Comparison of ENCODE assay signal across 8 cellular contexts in genomic region chr12:118015944-118016343, GRCh38. TPM values are rescaled to one million over a fixed set of nuclear protein-coding genes. Genes with fewer than 3 reads are reported as not detected.
DNase-seq lines count a peak whose midpoint lies in the region; ATAC-seq, FAIRE-seq and TF ChIP-seq lines count a peak whose summit lies in the region.

No MANE protein-coding gene starts in this region.

- no peak overlapping the region for H2BK120ac ChIP-seq in mesendoderm (ENCODE audit: low read depth, low read length)

- peak overlapping the region; percentile 57 for H3K4me3 ChIP-seq in K562
- H3K4me3 ChIP-seq in urinary bladder (ENCODE audit: low read depth, low read length), result peak overlapping the region; percentile 87
- no peak overlapping the region for H3K4me3 ChIP-seq in mesendoderm (ENCODE audit: low read length)

- 20% methylated on average over 9 of the region's 9 CpGs for WGBS in K562 (ENCODE audit: insufficient coverage, low coverage, missing lambda C conversion rate)
- WGBS in urinary bladder, result 31% methylated on average over 9 of the region's 9 CpGs
- WGBS in mesendoderm (ENCODE audit: extremely low coverage, insufficient coverage, low lambda C conversion rate), result no CpG with 5 or more reads among the region's 9 CpGs

- no peaks in the 10 kb centered on the region for H3K9me3 ChIP-seq in K562 (replicated peaks; ENCODE audit: control insufficient read depth, insufficient read depth, low read depth, low read length)

- BruUV-seq in K562 (replicated peaks; lab: Mats Ljungman, UMichigan), result no TSS peak

- H4K20me1 ChIP-seq in K562 (replicated peaks; ENCODE audit: control insufficient read depth, insufficient read depth, low read length), result no peaks in the 10 kb centered on the region

- peaks cover 21% of the 10 kb centered on the region for H3K36me3 Mint-ChIP-seq in activated naive CD4-positive, alpha-beta T cell treated with anti-CD3 and anti-CD28 coated beads, Interleukin-2, amount 10 ng/mL, durations not matched to agents 7 days and 5 days
- peaks cover 19 to 32% of the 10 kb centered on the region in 2 donors for H3K36me3 Mint-ChIP-seq in activated naive CD4-positive, alpha-beta T cell treated with anti-CD3 and anti-CD28 coated beads, Interleukin-2, amount 50 U/mL, for 72 hours

- peaks cover 12% of the 10 kb centered on the region for H3K79me1 ChIP-seq in mesendoderm (ENCODE audit: low read length)

- CTCF ChIA-PET in activated naive CD4-positive, alpha-beta T cell treated with anti-CD3 and anti-CD28 coated beads, Interleukin-2, amount 10 ng/mL, durations not matched to agents 7 days and 5 days (lab: Charles Lee), result interaction anchor here (0.6 to 1.5 kb wide), 3 partner anchors 19 to 780 kb away, joined by 3 to 5 read pairs (median 4); no protein-coding TSS in a partner anchor
- CTCF ChIA-PET in K562 (lab: Yijun Ruan, JAX; ENCODE audit: low intra/inter-chr PET ratio), result interaction anchor here (0.7 kb wide), 1 partner anchor 380 kb away, joined by 3 read pairs; no protein-coding TSS in a partner anchor

- no peak overlapping the region for H3K56ac ChIP-seq in mesendoderm (ENCODE audit: low read length)

- POLR2A ChIA-PET in K562 (lab: Yijun Ruan, JAX), result interaction anchor here (0.5 to 2.0 kb wide), 3 partner anchors 12 to 1485 kb away, joined by 4 to 13 read pairs (median 4); no protein-coding TSS in a partner anchor

- no peak overlapping the region for H3K27ac ChIP-seq in K562 (ENCODE audit: extremely low read depth, low read depth, low read length)
- no peak overlapping the region for H3K27ac ChIP-seq in urinary bladder (ENCODE audit: low read depth)
- H3K27ac ChIP-seq in mesendoderm (ENCODE audit: low read depth, low read length), result no peak overlapping the region

- peaks cover 31% of the 10 kb centered on the region for H3K4me1 Mint-ChIP-seq in activated naive CD4-positive, alpha-beta T cell treated with anti-CD3 and anti-CD28 coated beads, Interleukin-2, amount 10 ng/mL, durations not matched to agents 7 days and 5 days

- H2BK15ac ChIP-seq in mesendoderm (replicated peaks; ENCODE audit: low read depth), result no peak overlapping the region

- TF ChIP-seq CTCF in K562 (IDR thresholded peaks at IDR 0.05 in 2 of 3, conservative IDR thresholded peaks at IDR 0.05 in 1 of 3; ENCODE audit: insufficient read depth in 2 of 3, low read depth in 1 of 3, low read length in 3 of 3), result no peak

- H3K4me2 ChIP-seq in K562 (ENCODE audit: insufficient read depth, low read length) (peak overlapping the region; percentile 85), mesendoderm (ENCODE audit: low read length) (no peak overlapping the region)

- no peak for TF ChIP-seq EP300 in K562 (IDR thresholded peaks at IDR 0.05; ENCODE audit: low read length)

- no peak overlapping the region for H2BK5ac ChIP-seq in mesendoderm (ENCODE audit: low read length)

- H3K36me3 ChIP-seq in K562 (ENCODE audit: control insufficient read depth, insufficient read depth, low read length) (peaks cover 36% of the 10 kb centered on the region), urinary bladder (ENCODE audit: insufficient read depth) (no peaks in the 10 kb centered on the region), mesendoderm (ENCODE audit: control insufficient read depth, insufficient read depth, low read length) (peaks cover 7% of the 10 kb centered on the region)

- H3K27me3 Mint-ChIP-seq in activated naive CD4-positive, alpha-beta T cell treated with anti-CD3 and anti-CD28 coated beads, Interleukin-2, amount 10 ng/mL, durations not matched to agents 7 days and 5 days, result peaks cover 19% of the 10 kb centered on the region

- H3K27ac Mint-ChIP-seq in activated naive CD4-positive, alpha-beta T cell treated with anti-CD3 and anti-CD28 coated beads, Interleukin-2, amount 10 ng/mL, durations not matched to agents 7 days and 5 days, result no peak overlapping the region
- H3K27ac Mint-ChIP-seq in activated naive CD4-positive, alpha-beta T cell treated with anti-CD3 and anti-CD28 coated beads, Interleukin-2, amount 50 U/mL, for 72 hours, result peak overlapping the region in 1 of 2 donors; percentile 93

- no peak for TF ChIP-seq RAD21 in K562 (CRISPR knock-in tag; conservative IDR thresholded peaks at IDR 0.05 in 1 of 2, IDR thresholded peaks at IDR 0.05 in 1 of 2)

- H3K23ac ChIP-seq in mesendoderm (ENCODE audit: low read length), result no peak overlapping the region

- no peak overlapping the region for H3K4ac ChIP-seq in mesendoderm (ENCODE audit: low read depth, low read length)

- H3K9ac ChIP-seq in K562 (ENCODE audit: insufficient read depth in 1 of 2, low read depth in 2 of 2, low read length in 2 of 2) (peak overlapping the region in 1 of 2 experiments; percentile 92; a peak in 1 of 4 replicates), mesendoderm (ENCODE audit: low read length) (no peak overlapping the region)

- H4K8ac ChIP-seq in mesendoderm (ENCODE audit: low read depth, low read length), result no peak overlapping the region

- no peak for FAIRE-seq in K562 (lab: Jason Lieb, UNC)

- no peak overlapping the region for H3K18ac ChIP-seq in mesendoderm (ENCODE audit: low read length)

- no peaks in the 10 kb centered on the region for H3K9me1 ChIP-seq in K562 (ENCODE audit: control insufficient read depth, insufficient read depth, low read length)

- ATAC-seq in activated naive CD4-positive, alpha-beta T cell treated with anti-CD3 and anti-CD28 coated beads, Interleukin-2, amount 50 U/mL, for 72 hours, result no peak
- ATAC-seq in K562, result no peak

- H4K5ac ChIP-seq in mesendoderm (ENCODE audit: low read length), result no peak overlapping the region

- peak overlapping the region; percentile 83 for H2AFZ ChIP-seq in K562 (ENCODE audit: low read depth, low read length)

- H3K9me3 Mint-ChIP-seq in activated naive CD4-positive, alpha-beta T cell treated with anti-CD3 and anti-CD28 coated beads, Interleukin-2, amount 10 ng/mL, durations not matched to agents 7 days and 5 days, result peaks cover 4% of the 10 kb centered on the region
- peaks cover 0 to 4% of the 10 kb centered on the region in 2 donors for H3K9me3 Mint-ChIP-seq in activated naive CD4-positive, alpha-beta T cell treated with anti-CD3 and anti-CD28 coated beads, Interleukin-2, amount 50 U/mL, for 72 hours

- TF ChIP-seq POLR2A in K562 (conservative IDR thresholded peaks at IDR 0.05), result no peak

- no peak for DNase-seq in activated naive CD4-positive, alpha-beta T cell treated with anti-CD3 and anti-CD28 coated beads, Interleukin-2, amount 10 ng/mL, durations not matched to agents 7 days and 5 days
- no peak for DNase-seq in activated naive CD4-positive, alpha-beta T cell treated with anti-CD3 and anti-CD28 coated beads, Interleukin-2, amount 50 U/mL, for 72 hours (ENCODE audit: low spot score in 2 of 2)
- DNase-seq in K562 (ENCODE audit: extremely low read depth in 1 of 4, low spot score in 3 of 4), result no peak
- DNase-seq in mucosa of gallbladder (ENCODE audit: low spot score), result peak; percentile 11
- no peak for DNase-seq in NCI-H345 (lab: John Stamatoyannopoulos, UW)
- no peak for DNase-seq in NCI-H2081 (lab: John Stamatoyannopoulos, UW)
- no peak for DNase-seq in mesendoderm

- peak overlapping the region; percentile 87 for H3K4me3 Mint-ChIP-seq in activated naive CD4-positive, alpha-beta T cell treated with anti-CD3 and anti-CD28 coated beads, Interleukin-2, amount 10 ng/mL, durations not matched to agents 7 days and 5 days

- no peaks in the 10 kb centered on the region for H3K27me3 ChIP-seq in K562 (ENCODE audit: control insufficient read depth in 2 of 2, insufficient read depth in 2 of 2, low read length in 2 of 2)
- no peaks in the 10 kb centered on the region for H3K27me3 ChIP-seq in mesendoderm (ENCODE audit: insufficient read depth, low read length, poor library complexity)

- peaks cover 42% of the 10 kb centered on the region for H3K79me2 ChIP-seq in K562 (ENCODE audit: control insufficient read depth, insufficient read depth, low read length)
- H3K79me2 ChIP-seq in mesendoderm (ENCODE audit: control insufficient read depth, insufficient read depth, low read length), result peaks cover 10% of the 10 kb centered on the region

- H3K4me1 ChIP-seq in K562 (replicated peaks in 1 of 2; ENCODE audit: control insufficient read depth in 2 of 2, insufficient read depth in 2 of 2, low read length in 2 of 2) (peaks cover 16 to 25% of the 10 kb centered on the region in 2 experiments), urinary bladder (ENCODE audit: insufficient read depth) (no peaks in the 10 kb centered on the region), mesendoderm (ENCODE audit: control insufficient read depth, low read depth, low read length) (peaks cover 5% of the 10 kb centered on the region)

- H2AK5ac ChIP-seq in mesendoderm (ENCODE audit: low read length), result no peak overlapping the region

- in situ Hi-C loops in K562 (cut with MboI), result no loop called here

- intact Hi-C loops in K562 (cut with micrococcal nuclease), result no loop called here

RNA-seq across cellular contexts. Expression of gene RFC5, which starts 0.6 kb away (rescaled TPM):
- 10 to 100 TPM; 69.6 to 88.0 TPM for total RNA-seq in activated naive CD4-positive, alpha-beta T cell treated with anti-CD3 and anti-CD28 coated beads, Interleukin-2, amount 50 U/mL, for 72 hours
- total RNA-seq in K562 (2011; cell fraction: chromatin; rRNA removed; ENCODE audit: low replicate concordance), result 115 and 120 TPM in 2 replicates
- total RNA-seq in K562 (2011; cell fraction: nucleolus; rRNA removed), result 65.7 and 71.2 TPM in 2 replicates
- total RNA-seq in K562 (2011; cell fraction: nucleoplasm; rRNA removed), result 72.1 and 77.7 TPM in 2 replicates
- total RNA-seq in K562 (2014; rRNA removed) (85.3 and 91.1 TPM in 2 replicates), K562 (2014; rRNA removed; fragmentation: Illumina TruSeq; extraction: Trizol) (92.6 and 92.7 TPM in 2 replicates), K562 (2015; rRNA removed; fragmentation: Illumina TruSeq; extraction: Trizol) (86.3 and 90.2 TPM in 2 replicates), K562 (2021) (61.8 and 67.5 TPM in 2 replicates), mucosa of gallbladder (13.4 TPM), urinary bladder (23.3 TPM)
- polyA plus RNA-seq in K562 (2011; rRNA removed) (80.3 and 110 TPM in 2 replicates), K562 (2014; fragmentation: Illumina TruSeq; extraction: Trizol) (105 and 107 TPM in 2 replicates), K562 (2014; fragmentation: Nextera tagmentation; extraction: Ambion mirVana) (100 to 1,000 TPM; 180 to 189 TPM), K562 (2014; rRNA removed) (92.9 and 105 TPM in 2 replicates), urinary bladder (12.9 TPM)
- 75.8 and 83.5 TPM in 2 replicates for polyA plus RNA-seq in K562 (2011; cell fraction: cytosol; rRNA removed)
- 82.7 and 100 TPM in 2 replicates for polyA plus RNA-seq in K562 (2011; cell fraction: nucleus; rRNA removed)
- polyA plus RNA-seq in K562 (2012), result 54.6 and 62.9 TPM in 2 replicates
- 99.3 and 125 TPM in 2 replicates for polyA minus RNA-seq in K562 (2011; rRNA and poly(A)+ RNA removed)
- polyA minus RNA-seq in K562 (2011; cell fraction: cytosol; rRNA and poly(A)+ RNA removed), result 42.2 and 55.9 TPM in 2 replicates
- 29.5 and 37.5 TPM in 2 replicates for polyA minus RNA-seq in K562 (2011; cell fraction: nucleus; rRNA and poly(A)+ RNA removed)
- polyA plus RNA-seq in mesendoderm (2013, experiment 1 of 2), result 40.7 TPM
- 42.2 TPM for polyA plus RNA-seq in mesendoderm (2013, experiment 2 of 2)

RNA-seq across cellular contexts. Expression of gene WSB2, which starts 45.0 kb away (rescaled TPM):
- total RNA-seq in activated naive CD4-positive, alpha-beta T cell treated with anti-CD3 and anti-CD28 coated beads, Interleukin-2, amount 50 U/mL, for 72 hours, result 10 to 100 TPM; 39.7 to 61.6 TPM
- 33.8 and 42.8 TPM in 2 replicates for total RNA-seq in K562 (2011; cell fraction: chromatin; rRNA removed; ENCODE audit: low replicate concordance)
- 35.4 and 37.2 TPM in 2 replicates for total RNA-seq in K562 (2011; cell fraction: nucleolus; rRNA removed)
- 39.2 and 65.9 TPM in 2 replicates for total RNA-seq in K562 (2011; cell fraction: nucleoplasm; rRNA removed)
- total RNA-seq in K562 (2014; rRNA removed), result 59.8 and 98.7 TPM in 2 replicates
- total RNA-seq in K562 (2014; rRNA removed; fragmentation: Illumina TruSeq; extraction: Trizol), result 45.0 and 48.3 TPM in 2 replicates
- total RNA-seq in K562 (2015; rRNA removed; fragmentation: Illumina TruSeq; extraction: Trizol), result 51.8 and 52.8 TPM in 2 replicates
- total RNA-seq in K562 (2021), result 62.8 and 66.9 TPM in 2 replicates
- 52.6 and 72.3 TPM in 2 replicates for polyA plus RNA-seq in K562 (2011; rRNA removed)
- 82.4 and 93.3 TPM in 2 replicates for polyA plus RNA-seq in K562 (2011; cell fraction: cytosol; rRNA removed)
- polyA plus RNA-seq in K562 (2011; cell fraction: nucleus; rRNA removed), result 35.6 and 37.5 TPM in 2 replicates
- 46.9 and 92.1 TPM in 2 replicates for polyA plus RNA-seq in K562 (2012)
- polyA plus RNA-seq in K562 (2014; fragmentation: Illumina TruSeq; extraction: Trizol), result 74.5 and 77.6 TPM in 2 replicates
- 10 to 100 TPM; 31.4 to 32.4 TPM for polyA plus RNA-seq in K562 (2014; fragmentation: Nextera tagmentation; extraction: Ambion mirVana)
- polyA plus RNA-seq in K562 (2014; rRNA removed), result 36.3 and 37.7 TPM in 2 replicates
- 156 and 175 TPM in 2 replicates for polyA minus RNA-seq in K562 (2011; rRNA and poly(A)+ RNA removed)
- polyA minus RNA-seq in K562 (2011; cell fraction: cytosol; rRNA and poly(A)+ RNA removed), result 87.4 and 95.6 TPM in 2 replicates
- 18.2 and 32.1 TPM in 2 replicates for polyA minus RNA-seq in K562 (2011; cell fraction: nucleus; rRNA and poly(A)+ RNA removed)
- total RNA-seq in mucosa of gallbladder, result 72.3 TPM
- 61.3 TPM for total RNA-seq in urinary bladder
- polyA plus RNA-seq in urinary bladder, result 44.5 TPM
- polyA plus RNA-seq in mesendoderm (2013, experiment 1 of 2), result 43.8 TPM
- polyA plus RNA-seq in mesendoderm (2013, experiment 2 of 2), result 44.7 TPM

RNA-seq across cellular contexts. Expression of gene KSR2, which starts 47.2 kb away (rescaled TPM):
- under 1 TPM; 0.02 to 0.04 TPM for total RNA-seq in activated naive CD4-positive, alpha-beta T cell treated with anti-CD3 and anti-CD28 coated beads, Interleukin-2, amount 50 U/mL, for 72 hours
- not detected in 2 replicates for total RNA-seq in K562 (2011; cell fraction: chromatin; rRNA removed; ENCODE audit: low replicate concordance)
- total RNA-seq in K562 (2011; cell fraction: nucleolus; rRNA removed), result under 0.01 TPM in 1 of 2 replicates, not detected in the other
- total RNA-seq in K562 (2011; cell fraction: nucleoplasm; rRNA removed), result under 0.01 TPM in 1 of 2 replicates, not detected in the other
- total RNA-seq in K562 (2014; rRNA removed) (not detected in 2 replicates), K562 (2014; rRNA removed; fragmentation: Illumina TruSeq; extraction: Trizol) (not detected in 2 replicates), K562 (2015; rRNA removed; fragmentation: Illumina TruSeq; extraction: Trizol) (not detected in 2 replicates), K562 (2021) (not detected in 2 replicates), mucosa of gallbladder (2.4 TPM), urinary bladder (0.32 TPM)
- polyA plus RNA-seq in K562 (2011; rRNA removed) (not detected in 2 replicates), K562 (2014; fragmentation: Illumina TruSeq; extraction: Trizol) (not detected in 2 replicates), K562 (2014; fragmentation: Nextera tagmentation; extraction: Ambion mirVana) (not detected), K562 (2014; rRNA removed) (not detected in 2 replicates), urinary bladder (0.05 TPM)
- not detected in 2 replicates for polyA plus RNA-seq in K562 (2011; cell fraction: cytosol; rRNA removed)
- not detected in 2 replicates for polyA plus RNA-seq in K562 (2011; cell fraction: nucleus; rRNA removed)
- polyA plus RNA-seq in K562 (2012), result under 0.01 TPM in 1 of 2 replicates, not detected in the other
- not detected in 2 replicates for polyA minus RNA-seq in K562 (2011; rRNA and poly(A)+ RNA removed)
- polyA minus RNA-seq in K562 (2011; cell fraction: cytosol; rRNA and poly(A)+ RNA removed), result not detected in 2 replicates
- not detected in 2 replicates for polyA minus RNA-seq in K562 (2011; cell fraction: nucleus; rRNA and poly(A)+ RNA removed)
- polyA plus RNA-seq in mesendoderm (2013, experiment 1 of 2), result 0.70 TPM
- 0.66 TPM for polyA plus RNA-seq in mesendoderm (2013, experiment 2 of 2)
